ENCODE assay signal across 18 cellular contexts in the genomic region with DNA sequence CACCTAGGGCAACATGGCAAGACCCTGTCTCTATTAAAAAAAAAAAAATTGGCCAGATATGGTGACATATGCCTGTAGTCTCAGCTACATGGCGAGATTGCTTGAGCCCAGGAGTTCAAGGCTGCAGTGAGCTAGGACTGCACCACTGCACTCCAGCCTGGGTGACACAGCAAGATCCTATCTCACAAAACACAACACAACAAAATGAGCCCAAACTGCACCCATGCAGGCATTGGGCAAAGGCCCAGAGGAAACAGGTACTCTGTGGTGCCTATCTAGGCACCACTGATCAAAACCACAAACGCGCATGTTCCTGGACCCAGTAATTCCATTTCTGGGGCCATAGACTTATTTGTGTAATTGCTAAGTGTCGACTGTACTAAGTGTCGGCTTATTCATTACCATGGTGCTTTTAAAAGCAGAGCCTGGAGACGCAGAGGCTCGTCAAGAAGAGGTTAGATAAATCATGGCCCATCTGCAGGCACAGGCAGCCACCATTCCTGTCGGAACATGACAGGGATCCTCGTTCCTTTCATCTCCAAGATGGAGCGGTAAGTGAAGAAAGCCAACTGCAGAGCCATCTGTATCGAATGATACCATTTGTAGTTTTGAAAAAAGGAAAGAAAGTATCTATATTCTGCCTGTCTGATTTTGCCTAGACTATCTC.
DNase-seq lines count a peak whose midpoint lies in the region; ATAC-seq, FAIRE-seq and TF ChIP-seq lines count a peak whose summit lies in the region.
"Had no signal": no experiment of that assay in that cellular context is flagged by ENCODE, and none has a peak within 500 bp of the region (broad histone marks: within the 10 kb centered on the region; RNA-seq: fewer than 3 reads in every experiment).

No MANE protein-coding gene starts in this region.

- H3K56ac ChIP-seq in IMR-90 (ENCODE audit: extremely low read depth, insufficient read depth, low read length), result no peak overlapping the region

- no peak overlapping the region for H4K5ac ChIP-seq in IMR-90 (ENCODE audit: low read depth, low read length)

- H3K4me3 Mint-ChIP-seq in chondrocyte (ENCODE audit: unreplicated experiment), result no peak overlapping the region
- H3K4me3 Mint-ChIP-seq: activated T-cell treated with anti-CD3 and anti-CD28 coated beads, Interleukin-2, amount 50 U/mL, for 4 hours had no signal

- FAIRE-seq in bronchial epithelial cell (lab: Jason Lieb, UNC), result no peak
- FAIRE-seq: H54 had no signal

- CTCF ChIA-PET in IMR-90 (lab: Yijun Ruan, JAX), result interaction anchor here (0.6 kb wide), 1 partner anchor 87 kb away, joined by 3 read pairs; no protein-coding TSS in a partner anchor

- no peak for ATAC-seq in IMR-90 (ENCODE audit: low read depth)
- ATAC-seq: left lobe of liver had no signal

- H4K20me1 ChIP-seq in IMR-90 (ENCODE audit: insufficient read depth, low read length), result no peaks in the 10 kb centered on the region

- 0 out of 2 replicates have a peak overlapping the region, but pooled peaks have one; percentile 5 for H3K18ac ChIP-seq in IMR-90 (ENCODE audit: low read depth, low read length)

- no peak overlapping the region for H3K27ac Mint-ChIP-seq in chondrocyte (ENCODE audit: unreplicated experiment)

- H2AFZ ChIP-seq in IMR-90 (replicated peaks; ENCODE audit: low read length, poor library complexity), result no peak overlapping the region

- no peaks in the 10 kb centered on the region for H3K36me3 Mint-ChIP-seq in chondrocyte (ENCODE audit: low read depth)
- H3K36me3 Mint-ChIP-seq: natural killer cell had no signal

- H3K27me3 Mint-ChIP-seq in chondrocyte (ENCODE audit: low read depth), result no peaks in the 10 kb centered on the region

- H2BK20ac ChIP-seq in IMR-90 (ENCODE audit: low read depth, low read length), result peak overlapping the region; percentile 80; the same call in 1 of the 2 replicates

- no peak overlapping the region for H3K4me3 ChIP-seq in IMR-90 (ENCODE audit: insufficient read depth, low read depth, low read length)
- no peak overlapping the region for H3K4me3 ChIP-seq in bronchial epithelial cell (ENCODE audit: low read depth, low read length)
- H3K4me3 ChIP-seq in thymus (ENCODE audit: low read length), result no peak overlapping the region
- no peak overlapping the region for H3K4me3 ChIP-seq in WERI-Rb-1 (ENCODE audit: low read depth, low read length)
- H3K4me3 ChIP-seq: adrenal gland had no signal

- no peak for TF ChIP-seq RAD21 in IMR-90 (IDR thresholded peaks at IDR 0.05; ENCODE audit: low read length)

- in situ Hi-C loops in IMR-90 (cut with MboI; ENCODE audit: low sequenced_read_pairs), result no loop called here

- H2BK5ac ChIP-seq in IMR-90 (ENCODE audit: low read depth, low read length, poor library complexity, severe bottlenecking), result peak overlapping the region; percentile 42

- H3K4me2 ChIP-seq in IMR-90 (ENCODE audit: low read depth, low read length), result no peak overlapping the region

- no peaks in the 10 kb centered on the region for H3K9me3 ChIP-seq in IMR-90 (ENCODE audit: control insufficient read depth, insufficient read depth, low read length)
- H3K9me3 ChIP-seq in thymus (ENCODE audit: control insufficient read depth), result no peaks in the 10 kb centered on the region
- H3K9me3 ChIP-seq in WERI-Rb-1 (ENCODE audit: severe bottlenecking), result no peaks in the 10 kb centered on the region
- H3K9me3 ChIP-seq: adrenal gland had no signal

- H3K9ac ChIP-seq in IMR-90 (ENCODE audit: low read depth, low read length), result no peak overlapping the region

- DNase-seq in IMR-90, result no peak
- DNase-seq in bronchial epithelial cell (ENCODE audit: low read depth), result peak; percentile 67
- DNase-seq in DMS153 (lab: John Stamatoyannopoulos, UW), result no peak
- DNase-seq in chondrocyte (ENCODE audit: low spot score), result no peak
- no peak for DNase-seq in WERI-Rb-1
- DNase-seq: activated CD4-positive, alpha-beta T cell treated with anti-CD3 and anti-CD28 coated beads for 4 hours; activated T-cell treated with anti-CD3 and anti-CD28 coated beads, Interleukin-2, amount 50 U/mL, for 4 hours; adrenal gland; hypothalamus; natural killer cell; NCI-H1105 treated with DMSO at 0.1 percent for 48 hours; retina; SIG-M5; stimulated activated CD4-positive, alpha-beta T cell treated with anti-CD3 and anti-CD28 coated beads, Interleukin-1b, Interleukin-23, amount 100 ng/mL, for 48 hours had no signal

- WGBS in IMR-90 (ENCODE audit: extremely low coverage in 2 of 2, insufficient read length in 1 of 2), 2 experiments, result 76% methylated on average over 4 of the region's 11 CpGs; no CpG with 5 or more reads in 1 of the 2 experiments
- WGBS in thymus, result 63% methylated on average over 11 of the region's 11 CpGs

- H3K4me1 ChIP-seq in IMR-90 (ENCODE audit: control insufficient read depth, insufficient read depth, low read length), result peaks cover 12% of the 10 kb centered on the region
- H3K4me1 ChIP-seq in thymus (ENCODE audit: control insufficient read depth, insufficient read depth, low read length), result no peaks in the 10 kb centered on the region
- H3K4me1 ChIP-seq: adrenal gland had no signal

- no peaks in the 10 kb centered on the region for H3K9me3 Mint-ChIP-seq in chondrocyte (ENCODE audit: low read depth)
- H3K9me3 Mint-ChIP-seq: activated T-cell treated with anti-CD3 and anti-CD28 coated beads, Interleukin-2, amount 50 U/mL, for 4 hours; natural killer cell had no signal

- peak overlapping the region; percentile 77 for H3K4ac ChIP-seq in IMR-90 (ENCODE audit: low read depth, low read length)

- H3K14ac ChIP-seq in IMR-90 (replicated peaks; ENCODE audit: low read depth, low read length), result no peak overlapping the region; the same call in 1 of the 2 replicates

- TF ChIP-seq POLR2A in IMR-90 (IDR thresholded peaks at IDR 0.05; ENCODE audit: low read depth, low read length), result no peak

- H2BK120ac ChIP-seq in IMR-90 (ENCODE audit: low read depth, low read length), result peak overlapping the region; percentile 83

- no peaks in the 10 kb centered on the region for H3K27me3 ChIP-seq in IMR-90 (ENCODE audit: control insufficient read depth, insufficient read depth, low read length)
- no peaks in the 10 kb centered on the region for H3K27me3 ChIP-seq in bronchial epithelial cell (ENCODE audit: control insufficient read depth, insufficient read depth, low read length)
- no peaks in the 10 kb centered on the region for H3K27me3 ChIP-seq in layer of hippocampus (ENCODE audit: control insufficient read depth, insufficient read depth, low read length)
- H3K27me3 ChIP-seq in thymus (ENCODE audit: control insufficient read depth, insufficient read depth), result no peaks in the 10 kb centered on the region
- H3K27me3 ChIP-seq in WERI-Rb-1 (ENCODE audit: insufficient read depth, low read depth, severe bottlenecking), result no peaks in the 10 kb centered on the region
- H3K27me3 ChIP-seq: adrenal gland had no signal

- H4K91ac ChIP-seq in IMR-90 (ENCODE audit: insufficient read depth, low read depth, low read length), result peak overlapping the region; percentile 54

- 0 out of 2 replicates have a peak overlapping the region, but pooled peaks have one; percentile 29 for H3K23ac ChIP-seq in IMR-90 (ENCODE audit: low read depth, low read length)

- dilution Hi-C loops in IMR-90 (cut with HindIII; ENCODE audit: low sequenced_read_pairs, unreplicated experiment), result no loop called here

- POLR2A ChIA-PET in IMR-90 (lab: Charles Lee; ENCODE audit: unreplicated experiment), result no interaction called here

- H3K9me1 ChIP-seq in IMR-90 (ENCODE audit: insufficient read depth, low read length), result peaks cover 14% of the 10 kb centered on the region

- no TSS peak for BruUV-seq in IMR-90 (replicated peaks; lab: Mats Ljungman, UMichigan)

- no peaks in the 10 kb centered on the region for H3K36me3 ChIP-seq in IMR-90 (ENCODE audit: control insufficient read depth, insufficient read depth, low read length)
- H3K36me3 ChIP-seq in bronchial epithelial cell (ENCODE audit: control insufficient read depth, insufficient read depth, low read length), result no peaks in the 10 kb centered on the region
- H3K36me3 ChIP-seq in thymus (ENCODE audit: control insufficient read depth, insufficient read depth), result no peaks in the 10 kb centered on the region
- H3K36me3 ChIP-seq in WERI-Rb-1, result no peaks in the 10 kb centered on the region
- H3K36me3 ChIP-seq: adrenal gland had no signal

- peaks cover 18% of the 10 kb centered on the region for H3K4me1 Mint-ChIP-seq in chondrocyte (ENCODE audit: low read depth)

- peak overlapping the region; percentile 23; the same call in 2 of the 3 replicates for H2BK15ac ChIP-seq in IMR-90 (ENCODE audit: low read depth, low read length)

- peak overlapping the region; percentile 64 for H2AK5ac ChIP-seq in IMR-90 (ENCODE audit: low read depth, low read length)

- peak overlapping the region; percentile 33 to 39; a peak in 3 of 4 replicates for H4K8ac ChIP-seq in IMR-90 (ENCODE audit: low read depth in 2 of 2, low read length in 2 of 2)

- TF ChIP-seq CTCF in IMR-90 (conservative IDR thresholded peaks at IDR 0.05; ENCODE audit: low read depth, low read length), result no peak
- TF ChIP-seq CTCF in bronchial epithelial cell (IDR thresholded peaks at IDR 0.05; ENCODE audit: insufficient read depth, low read length, severe bottlenecking), result no peak
- no peak for TF ChIP-seq CTCF in chondrocyte (IDR thresholded peaks at IDR 0.05)
- TF ChIP-seq CTCF in WERI-Rb-1 (IDR thresholded peaks at IDR 0.05; ENCODE audit: low read depth, low read length), result no peak

- intact Hi-C loops in IMR-90 (cut with micrococcal nuclease), result no loop called here

- H2AK9ac ChIP-seq in IMR-90 (replicated peaks; ENCODE audit: low read depth, low read length, poor library complexity), result no peak overlapping the region

- no peak overlapping the region; the same call in 1 of the 2 replicates for H3K27ac ChIP-seq in IMR-90 (ENCODE audit: insufficient read depth, low read length)
- H3K27ac ChIP-seq in layer of hippocampus (ENCODE audit: low read depth, low read length), result peak overlapping the region; percentile 64
- peak overlapping the region; percentile 21 for H3K27ac ChIP-seq in thymus (ENCODE audit: low read depth)
- no peak overlapping the region for H3K27ac ChIP-seq in WERI-Rb-1

- no peaks in the 10 kb centered on the region for H3K79me1 ChIP-seq in IMR-90 (ENCODE audit: low read depth in 1 of 2, low read length in 2 of 2)

TF ChIP-seq in IMR-90, 13 proteins besides CTCF, POLR2A, EP300 and RAD21 (continues in another document):
- TF ChIP-seq RFX5 (IDR thresholded peaks at IDR 0.05; ENCODE audit: low read depth, low read length) (no peak), RCOR1 (IDR thresholded peaks at IDR 0.05; ENCODE audit: insufficient replicate concordance, low read length) (no peak), FOS (IDR thresholded peaks at IDR 0.05; ENCODE audit: low read depth, low read length) (no peak), SMC3 (IDR thresholded peaks at IDR 0.05; ENCODE audit: low read depth, low read length) (no peak), MXI1 (IDR thresholded peaks at IDR 0.05; ENCODE audit: borderline replicate concordance, low read depth, low read length) (no peak)

Comparison
In these comparisons a context has a peak if more than half of its experiments do, and no peak if none do; other contexts are left out.
1. H3K27ac ChIP-seq: peak in layer of hippocampus (single experiment) and thymus (single experiment); none in IMR-90 (single experiment) and WERI-Rb-1 (single experiment).